ENCODE assay signal across 1 cellular context in the genomic region with DNA sequence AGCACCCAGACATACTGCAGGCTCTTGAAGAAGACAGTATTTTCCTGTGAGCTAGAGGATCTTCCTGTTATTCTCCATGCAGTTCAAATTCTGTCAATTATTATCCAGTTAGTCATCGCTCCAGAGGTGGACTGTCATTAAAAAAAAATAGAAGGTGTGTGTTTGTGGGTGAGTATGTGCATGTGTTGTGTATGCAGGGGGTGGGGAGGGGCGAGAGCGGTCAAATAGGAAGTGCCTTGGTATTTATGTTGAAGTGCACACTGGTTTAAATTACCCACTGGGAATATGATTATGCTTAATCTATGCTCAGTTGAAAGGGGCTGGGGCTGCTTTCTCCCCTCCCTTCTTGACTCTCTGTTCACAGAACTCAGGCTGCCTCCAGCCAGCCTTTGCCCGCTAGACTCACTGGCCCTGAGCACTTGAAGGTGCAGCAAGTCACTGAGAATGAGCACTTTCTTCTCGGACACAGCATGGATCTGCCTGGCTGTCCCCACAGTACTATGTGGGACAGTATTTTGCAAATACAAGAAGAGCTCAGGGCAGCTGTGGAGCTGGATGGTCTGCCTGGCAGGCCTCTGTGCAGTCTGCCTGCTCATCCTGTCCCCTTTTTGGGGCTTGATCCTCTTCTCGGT.
TF ChIP-seq lines count a peak whose summit lies in the region.

A gene with protein sequence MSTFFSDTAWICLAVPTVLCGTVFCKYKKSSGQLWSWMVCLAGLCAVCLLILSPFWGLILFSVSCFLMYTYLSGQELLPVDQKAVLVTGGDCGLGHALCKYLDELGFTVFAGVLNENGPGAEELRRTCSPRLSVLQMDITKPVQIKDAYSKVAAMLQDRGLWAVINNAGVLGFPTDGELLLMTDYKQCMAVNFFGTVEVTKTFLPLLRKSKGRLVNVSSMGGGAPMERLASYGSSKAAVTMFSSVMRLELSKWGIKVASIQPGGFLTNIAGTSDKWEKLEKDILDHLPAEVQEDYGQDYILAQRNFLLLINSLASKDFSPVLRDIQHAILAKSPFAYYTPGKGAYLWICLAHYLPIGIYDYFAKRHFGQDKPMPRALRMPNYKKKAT (plus strand): TSS at position 273 of the 632 bp plus-strand sequence. CDS start 172 bp downstream, at position 445.

TF ChIP-seq in HepG2, 621 proteins besides CTCF, POLR2A, EP300 and RAD21 (continued from another document and continues in another):
- TF ChIP-seq FOXP1 (IDR thresholded peaks at IDR 0.05) (no peak), FOXP1 (CRISPR knock-in tag; IDR thresholded peaks at IDR 0.05) (peak; percentile 90), HOXA7 (CRISPR knock-in tag; IDR thresholded peaks at IDR 0.05) (0 out of 2 replicates have a peak, but pooled peaks have one; percentile 73), IRX3 (CRISPR knock-in tag; IDR thresholded peaks at IDR 0.05; ENCODE audit: borderline replicate concordance, low read depth) (no peak), ZBTB20 (CRISPR knock-in tag; IDR thresholded peaks at IDR 0.05; ENCODE audit: borderline replicate concordance, low read depth) (peak; percentile 52; the same call in 1 of the 2 replicates), ZNF296 (CRISPR knock-in tag; conservative IDR thresholded peaks at IDR 0.05) (no peak), ZNF552 (CRISPR knock-in tag; IDR thresholded peaks at IDR 0.05; ENCODE audit: borderline replicate concordance) (no peak), ZNF816 (CRISPR knock-in tag; IDR thresholded peaks at IDR 0.05; ENCODE audit: borderline replicate concordance) (no peak), JUND (CRISPR knock-in tag; IDR thresholded peaks at IDR 0.05) (peak; percentile 59; the same call in 1 of the 2 replicates), ZNF577 (CRISPR knock-in tag; IDR thresholded peaks at IDR 0.05; ENCODE audit: borderline replicate concordance, low read depth) (no peak), ATF7 (IDR thresholded peaks at IDR 0.05) (no peak), ATF7 (CRISPR knock-in tag; IDR thresholded peaks at IDR 0.05) (no peak), SRSF4 (IDR thresholded peaks at IDR 0.05; ENCODE audit: low read depth, low read length, poor library complexity, severe bottlenecking) (no peak), ELF3 (CRISPR knock-in tag; IDR thresholded peaks at IDR 0.05) (peak; percentile 88), SALL1 (CRISPR knock-in tag; IDR thresholded peaks at IDR 0.05) (peak; percentile 91), ZNF274 (CRISPR knock-in tag; IDR thresholded peaks at IDR 0.05) (no peak), ISL2 (CRISPR knock-in tag; IDR thresholded peaks at IDR 0.05) (no peak), NFIC (IDR thresholded peaks at IDR 0.05; ENCODE audit: low read length) (no peak; the same call in 1 of the 2 replicates), ZNF180 (CRISPR knock-in tag; IDR thresholded peaks at IDR 0.05; ENCODE audit: borderline replicate concordance, low read depth) (no peak), ARNTL (CRISPR knock-in tag; IDR thresholded peaks at IDR 0.05) (no peak; the same call in 1 of the 2 replicates), ZNF782 (CRISPR knock-in tag; IDR thresholded peaks at IDR 0.05; ENCODE audit: borderline replicate concordance) (no peak), ZNF766 (CRISPR knock-in tag; IDR thresholded peaks at IDR 0.05; ENCODE audit: borderline replicate concordance) (peak; percentile 75; the same call in 1 of the 2 replicates), FOXK1 (CRISPR knock-in tag; IDR thresholded peaks at IDR 0.05; ENCODE audit: borderline replicate concordance, low read depth) (no peak), TRIM24 (CRISPR knock-in tag; IDR thresholded peaks at IDR 0.05) (no peak), TARDBP (CRISPR knock-in tag; IDR thresholded peaks at IDR 0.05) (peak; percentile 39; the same call in 1 of the 2 replicates), HNRNPH1 (optimal IDR thresholded peaks at IDR 0.05; ENCODE audit: low read depth, low read length) (no peak), TCF12 (IDR thresholded peaks at IDR 0.05) (no peak), TCF12 (CRISPR knock-in tag; IDR thresholded peaks at IDR 0.05) (no peak), POGZ (CRISPR knock-in tag; IDR thresholded peaks at IDR 0.05) (0 out of 2 replicates have a peak, but pooled peaks have one; percentile 7), HCFC1 (IDR thresholded peaks at IDR 0.05; ENCODE audit: low read depth, low read length) (no peak), GPN1 (CRISPR knock-in tag; IDR thresholded peaks at IDR 0.05; ENCODE audit: borderline replicate concordance) (no peak), ZNF234 (CRISPR knock-in tag; conservative IDR thresholded peaks at IDR 0.05) (no peak), TMF1 (CRISPR knock-in tag; IDR thresholded peaks at IDR 0.05; ENCODE audit: low read depth) (no peak), RBAK (CRISPR knock-in tag; IDR thresholded peaks at IDR 0.05) (no peak)
- TF ChIP-seq, protein P1, sequence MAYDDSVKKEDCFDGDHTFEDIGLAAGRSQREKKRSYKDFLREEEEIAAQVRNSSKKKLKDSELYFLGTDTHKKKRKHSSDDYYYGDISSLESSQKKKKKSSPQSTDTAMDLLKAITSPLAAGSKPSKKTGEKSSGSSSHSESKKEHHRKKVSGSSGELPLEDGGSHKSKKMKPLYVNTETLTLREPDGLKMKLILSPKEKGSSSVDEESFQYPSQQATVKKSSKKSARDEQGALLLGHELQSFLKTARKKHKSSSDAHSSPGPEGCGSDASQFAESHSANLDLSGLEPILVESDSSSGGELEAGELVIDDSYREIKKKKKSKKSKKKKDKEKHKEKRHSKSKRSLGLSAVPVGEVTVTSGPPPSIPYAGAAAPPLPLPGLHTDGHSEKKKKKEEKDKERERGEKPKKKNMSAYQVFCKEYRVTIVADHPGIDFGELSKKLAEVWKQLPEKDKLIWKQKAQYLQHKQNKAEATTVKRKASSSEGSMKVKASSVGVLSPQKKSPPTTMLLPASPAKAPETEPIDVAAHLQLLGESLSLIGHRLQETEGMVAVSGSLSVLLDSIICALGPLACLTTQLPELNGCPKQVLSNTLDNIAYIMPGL (CRISPR knock-in tag; IDR thresholded peaks at IDR 0.05; ENCODE audit: borderline replicate concordance in 1 of 2, low read depth in 1 of 2): no peak
- TF ChIP-seq, protein P2, sequence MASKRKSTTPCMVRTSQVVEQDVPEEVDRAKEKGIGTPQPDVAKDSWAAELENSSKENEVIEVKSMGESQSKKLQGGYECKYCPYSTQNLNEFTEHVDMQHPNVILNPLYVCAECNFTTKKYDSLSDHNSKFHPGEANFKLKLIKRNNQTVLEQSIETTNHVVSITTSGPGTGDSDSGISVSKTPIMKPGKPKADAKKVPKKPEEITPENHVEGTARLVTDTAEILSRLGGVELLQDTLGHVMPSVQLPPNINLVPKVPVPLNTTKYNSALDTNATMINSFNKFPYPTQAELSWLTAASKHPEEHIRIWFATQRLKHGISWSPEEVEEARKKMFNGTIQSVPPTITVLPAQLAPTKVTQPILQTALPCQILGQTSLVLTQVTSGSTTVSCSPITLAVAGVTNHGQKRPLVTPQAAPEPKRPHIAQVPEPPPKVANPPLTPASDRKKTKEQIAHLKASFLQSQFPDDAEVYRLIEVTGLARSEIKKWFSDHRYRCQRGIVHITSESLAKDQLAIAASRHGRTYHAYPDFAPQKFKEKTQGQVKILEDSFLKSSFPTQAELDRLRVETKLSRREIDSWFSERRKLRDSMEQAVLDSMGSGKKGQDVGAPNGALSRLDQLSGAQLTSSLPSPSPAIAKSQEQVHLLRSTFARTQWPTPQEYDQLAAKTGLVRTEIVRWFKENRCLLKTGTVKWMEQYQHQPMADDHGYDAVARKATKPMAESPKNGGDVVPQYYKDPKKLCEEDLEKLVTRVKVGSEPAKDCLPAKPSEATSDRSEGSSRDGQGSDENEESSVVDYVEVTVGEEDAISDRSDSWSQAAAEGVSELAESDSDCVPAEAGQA (IDR thresholded peaks at IDR 0.05; ENCODE audit: low read depth): no peak
- TF ChIP-seq, protein P2 (CRISPR knock-in tag; IDR thresholded peaks at IDR 0.05; ENCODE audit: borderline replicate concordance): peak; percentile 40; the same call in 1 of the 2 replicates
- TF ChIP-seq, protein P3, sequence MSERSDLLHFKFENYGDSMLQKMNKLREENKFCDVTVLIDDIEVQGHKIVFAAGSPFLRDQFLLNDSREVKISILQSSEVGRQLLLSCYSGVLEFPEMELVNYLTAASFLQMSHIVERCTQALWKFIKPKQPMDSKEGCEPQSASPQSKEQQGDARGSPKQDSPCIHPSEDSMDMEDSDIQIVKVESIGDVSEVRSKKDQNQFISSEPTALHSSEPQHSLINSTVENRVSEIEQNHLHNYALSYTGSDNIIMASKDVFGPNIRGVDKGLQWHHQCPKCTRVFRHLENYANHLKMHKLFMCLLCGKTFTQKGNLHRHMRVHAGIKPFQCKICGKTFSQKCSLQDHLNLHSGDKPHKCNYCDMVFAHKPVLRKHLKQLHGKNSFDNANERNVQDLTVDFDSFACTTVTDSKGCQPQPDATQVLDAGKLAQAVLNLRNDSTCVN (CRISPR knock-in tag; IDR thresholded peaks at IDR 0.05; ENCODE audit: borderline replicate concordance): no peak; the same call in 1 of the 2 replicates
- TF ChIP-seq, protein P4, sequence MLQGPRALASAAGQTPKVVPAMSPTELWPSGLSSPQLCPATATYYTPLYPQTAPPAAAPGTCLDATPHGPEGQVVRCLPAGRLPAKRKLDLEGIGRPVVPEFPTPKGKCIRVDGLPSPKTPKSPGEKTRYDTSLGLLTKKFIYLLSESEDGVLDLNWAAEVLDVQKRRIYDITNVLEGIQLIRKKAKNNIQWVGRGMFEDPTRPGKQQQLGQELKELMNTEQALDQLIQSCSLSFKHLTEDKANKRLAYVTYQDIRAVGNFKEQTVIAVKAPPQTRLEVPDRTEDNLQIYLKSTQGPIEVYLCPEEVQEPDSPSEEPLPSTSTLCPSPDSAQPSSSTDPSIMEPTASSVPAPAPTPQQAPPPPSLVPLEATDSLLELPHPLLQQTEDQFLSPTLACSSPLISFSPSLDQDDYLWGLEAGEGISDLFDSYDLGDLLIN (CRISPR knock-in tag; IDR thresholded peaks at IDR 0.05; ENCODE audit: borderline replicate concordance): no peak
- TF ChIP-seq, protein P5, sequence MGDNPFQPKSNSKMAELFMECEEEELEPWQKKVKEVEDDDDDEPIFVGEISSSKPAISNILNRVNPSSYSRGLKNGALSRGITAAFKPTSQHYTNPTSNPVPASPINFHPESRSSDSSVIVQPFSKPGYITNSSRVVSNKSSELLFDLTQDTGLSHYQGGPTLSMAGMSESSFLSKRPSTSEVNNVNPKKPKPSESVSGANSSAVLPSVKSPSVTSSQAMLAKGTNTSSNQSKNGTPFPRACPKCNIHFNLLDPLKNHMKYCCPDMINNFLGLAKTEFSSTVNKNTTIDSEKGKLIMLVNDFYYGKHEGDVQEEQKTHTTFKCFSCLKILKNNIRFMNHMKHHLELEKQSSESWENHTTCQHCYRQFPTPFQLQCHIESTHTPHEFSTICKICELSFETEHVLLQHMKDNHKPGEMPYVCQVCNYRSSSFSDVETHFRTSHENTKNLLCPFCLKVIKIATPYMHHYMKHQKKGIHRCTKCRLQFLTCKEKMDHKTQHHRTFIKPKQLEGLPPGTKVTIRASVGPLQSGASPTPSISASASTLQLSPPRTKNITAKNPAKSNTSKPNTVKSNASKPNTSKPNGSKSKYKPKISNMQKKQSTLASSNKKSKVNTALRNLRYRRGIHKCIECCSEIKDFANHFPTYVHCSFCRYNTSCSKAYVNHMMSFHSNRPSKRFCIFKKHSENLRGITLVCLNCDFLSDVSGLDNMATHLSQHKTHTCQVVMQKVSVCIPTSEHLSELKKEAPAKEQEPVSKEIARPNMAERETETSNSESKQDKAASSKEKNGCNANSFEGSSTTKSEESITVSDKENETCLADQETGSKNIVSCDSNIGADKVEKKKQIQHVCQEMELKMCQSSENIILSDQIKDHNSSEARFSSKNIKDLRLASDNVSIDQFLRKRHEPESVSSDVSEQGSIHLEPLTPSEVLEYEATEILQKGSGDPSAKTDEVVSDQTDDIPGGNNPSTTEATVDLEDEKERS (CRISPR knock-in tag; IDR thresholded peaks at IDR 0.05): no peak
- TF ChIP-seq, protein P6, sequence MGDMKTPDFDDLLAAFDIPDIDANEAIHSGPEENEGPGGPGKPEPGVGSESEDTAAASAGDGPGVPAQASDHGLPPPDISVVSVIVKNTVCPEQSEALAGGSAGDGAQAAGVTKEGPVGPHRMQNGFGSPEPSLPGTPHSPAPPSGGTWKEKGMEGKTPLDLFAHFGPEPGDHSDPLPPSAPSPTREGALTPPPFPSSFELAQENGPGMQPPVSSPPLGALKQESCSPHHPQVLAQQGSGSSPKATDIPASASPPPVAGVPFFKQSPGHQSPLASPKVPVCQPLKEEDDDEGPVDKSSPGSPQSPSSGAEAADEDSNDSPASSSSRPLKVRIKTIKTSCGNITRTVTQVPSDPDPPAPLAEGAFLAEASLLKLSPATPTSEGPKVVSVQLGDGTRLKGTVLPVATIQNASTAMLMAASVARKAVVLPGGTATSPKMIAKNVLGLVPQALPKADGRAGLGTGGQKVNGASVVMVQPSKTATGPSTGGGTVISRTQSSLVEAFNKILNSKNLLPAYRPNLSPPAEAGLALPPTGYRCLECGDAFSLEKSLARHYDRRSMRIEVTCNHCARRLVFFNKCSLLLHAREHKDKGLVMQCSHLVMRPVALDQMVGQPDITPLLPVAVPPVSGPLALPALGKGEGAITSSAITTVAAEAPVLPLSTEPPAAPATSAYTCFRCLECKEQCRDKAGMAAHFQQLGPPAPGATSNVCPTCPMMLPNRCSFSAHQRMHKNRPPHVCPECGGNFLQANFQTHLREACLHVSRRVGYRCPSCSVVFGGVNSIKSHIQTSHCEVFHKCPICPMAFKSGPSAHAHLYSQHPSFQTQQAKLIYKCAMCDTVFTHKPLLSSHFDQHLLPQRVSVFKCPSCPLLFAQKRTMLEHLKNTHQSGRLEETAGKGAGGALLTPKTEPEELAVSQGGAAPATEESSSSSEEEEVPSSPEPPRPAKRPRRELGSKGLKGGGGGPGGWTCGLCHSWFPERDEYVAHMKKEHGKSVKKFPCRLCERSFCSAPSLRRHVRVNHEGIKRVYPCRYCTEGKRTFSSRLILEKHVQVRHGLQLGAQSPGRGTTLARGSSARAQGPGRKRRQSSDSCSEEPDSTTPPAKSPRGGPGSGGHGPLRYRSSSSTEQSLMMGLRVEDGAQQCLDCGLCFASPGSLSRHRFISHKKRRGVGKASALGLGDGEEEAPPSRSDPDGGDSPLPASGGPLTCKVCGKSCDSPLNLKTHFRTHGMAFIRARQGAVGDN (CRISPR knock-in tag; IDR thresholded peaks at IDR 0.05): peak; percentile 55
